In genomic region chr4:54090804-54091623, GRCh38 we compare ENCODE assay signal across 10 cellular contexts. TPM values are rescaled to one million over a fixed set of nuclear protein-coding genes. Genes with fewer than 3 reads are reported as not detected.
DNase-seq lines count a peak whose midpoint lies in the region; ATAC-seq and TF ChIP-seq lines count a peak whose summit lies in the region.
"Had no signal": no experiment of that assay in that cellular context is flagged by ENCODE, and none has a peak within 500 bp of the region (broad histone marks: within the 10 kb centered on the region; RNA-seq: fewer than 3 reads in every experiment).

No MANE protein-coding gene starts in this region.

- H3K4me3 ChIP-seq in GM12864 (ENCODE audit: low read depth, low read length) (peak overlapping the region; percentile 50), epithelial cell of proximal tubule (ENCODE audit: low read depth, low read length) (peak overlapping the region; percentile 69)

- ATAC-seq in HG02678 (IDR thresholded peaks at IDR 0.05; ENCODE audit: unreplicated experiment): peak; percentile 48
- peak; percentile 48 for ATAC-seq in T-helper 17 cell
- peak; percentile 65 to 66 for ATAC-seq in natural killer cell treated with Interleukin-12 subunit alpha and Interleukin-12 subunit beta and Interleukin-15 and Interleukin-18, amount 100 ng/mL, for 72 hours
- no peak for ATAC-seq in GM21526 (IDR thresholded peaks at IDR 0.05; ENCODE audit: low FRiP score, unreplicated experiment)
- no peak for ATAC-seq in HG03457 (IDR thresholded peaks at IDR 0.05; ENCODE audit: unreplicated experiment)

- peak overlapping the region; percentile 91 for H3K4me3 Mint-ChIP-seq in T-helper 17 cell
- H3K4me3 Mint-ChIP-seq in natural killer cell treated with Interleukin-12 subunit alpha and Interleukin-12 subunit beta and Interleukin-15 and Interleukin-18, amount 100 ng/mL, for 72 hours: peak overlapping the region; percentile 94

- no peaks in the 10 kb centered on the region for H3K9me3 ChIP-seq in T-helper 17 cell (ENCODE audit: control insufficient read depth, low read length, poor library complexity, severe bottlenecking)

- H3K4me1 Mint-ChIP-seq in T-helper 17 cell: peaks cover 11% of the 10 kb centered on the region
- H3K4me1 Mint-ChIP-seq in natural killer cell treated with Interleukin-12 subunit alpha and Interleukin-12 subunit beta and Interleukin-15 and Interleukin-18, amount 100 ng/mL, for 72 hours (ENCODE audit: low read depth in 2 of 2): peaks cover 16 to 20% of the 10 kb centered on the region in 2 donors

- peaks cover 4% of the 10 kb centered on the region for H3K9me3 Mint-ChIP-seq in natural killer cell treated with Interleukin-12 subunit alpha and Interleukin-12 subunit beta and Interleukin-15 and Interleukin-18, amount 100 ng/mL, for 72 hours

- TF ChIP-seq CTCF in GM12864 (IDR thresholded peaks at IDR 0.05; ENCODE audit: low read depth, low read length, missing control alignments) (no peak), epithelial cell of proximal tubule (conservative IDR thresholded peaks at IDR 0.05; ENCODE audit: low read depth, low read length) (no peak)

- peaks cover 63% of the 10 kb centered on the region for H3K27me3 Mint-ChIP-seq in T-helper 17 cell
- H3K27me3 Mint-ChIP-seq in natural killer cell treated with Interleukin-12 subunit alpha and Interleukin-12 subunit beta and Interleukin-15 and Interleukin-18, amount 100 ng/mL, for 72 hours: peaks cover 41 to 70% of the 10 kb centered on the region in 2 donors

- H3K27ac Mint-ChIP-seq in T-helper 17 cell: peak overlapping the region; percentile 76
- no peak overlapping the region for H3K27ac Mint-ChIP-seq in natural killer cell treated with Interleukin-12 subunit alpha and Interleukin-12 subunit beta and Interleukin-15 and Interleukin-18, amount 100 ng/mL, for 72 hours

- H3K36me3 Mint-ChIP-seq in T-helper 17 cell (ENCODE audit: low read depth): peaks cover 4% of the 10 kb centered on the region
- no peaks in the 10 kb centered on the region for H3K36me3 Mint-ChIP-seq in natural killer cell treated with Interleukin-12 subunit alpha and Interleukin-12 subunit beta and Interleukin-15 and Interleukin-18, amount 100 ng/mL, for 72 hours

- DNase-seq in GM12864 (ENCODE audit: low read depth) (no peak), T-helper 17 cell (no peak), epithelial cell of proximal tubule (ENCODE audit: low read depth) (no peak)
- no peak for DNase-seq in natural killer cell treated with Interleukin-12 subunit alpha and Interleukin-12 subunit beta and Interleukin-15 and Interleukin-18, amount 100 ng/mL, for 72 hours (ENCODE audit: low spot score)
- no peak for DNase-seq in stimulated activated naive CD4-positive, alpha-beta T cell treated with Interleukin-2 at 50 U/mL for 16 hours (lab: John Stamatoyannopoulos, UW)

RNA-seq across cellular contexts. Expression of gene GSX2, which starts 8.9 kb away (rescaled TPM):
- total RNA-seq in T-helper 17 cell (not detected), epithelial cell of proximal tubule (not detected in 2 replicates)
- not detected for total RNA-seq in natural killer cell treated with Interleukin-12 subunit alpha and Interleukin-12 subunit beta and Interleukin-15 and Interleukin-18, amount 100 ng/mL, for 72 hours
- total RNA-seq: pulmonary artery endothelial cell, RPMI7951 had no signal

RNA-seq across cellular contexts. Expression of gene CHIC2, which starts 26.6 kb away (rescaled TPM):
- total RNA-seq in T-helper 17 cell: 10 to 100 TPM; 43.0 to 70.1 TPM
- total RNA-seq in epithelial cell of proximal tubule: 19.2 and 23.5 TPM in 2 replicates
- 10 to 100 TPM; 15.2 to 31.3 TPM for total RNA-seq in natural killer cell treated with Interleukin-12 subunit alpha and Interleukin-12 subunit beta and Interleukin-15 and Interleukin-18, amount 100 ng/mL, for 72 hours

Comparison
In these comparisons a context has a peak if more than half of its experiments do, and no peak if none do; other contexts are left out.
1. ATAC-seq: peak in HG02678 (single experiment), T-helper 17 cell (single experiment) and natural killer cell treated with Interleukin-12 subunit alpha and Interleukin-12 subunit beta and Interleukin-15 and Interleukin-18, amount 100 ng/mL, for 72 hours (2 of 2); none in GM21526 (single experiment) and HG03457 (single experiment).